ENCODE assay signal across 24 cellular contexts in genomic region chr14:43313719-43314118, GRCh38.
"Had no signal": no experiment of that assay in that cellular context is flagged by ENCODE, and none has a peak within 500 bp of the region (broad histone marks: within the 10 kb centered on the region; RNA-seq: fewer than 3 reads in every experiment).

No MANE protein-coding gene starts in this region.

- H3K4me1 ChIP-seq: neural progenitor cell, parathyroid adenoma, psoas muscle, right lobe of liver, sigmoid colon, stomach, testis, tibial artery, transverse colon, upper lobe of right lung, uterus had no signal

- FAIRE-seq: small intestine had no signal

- H3K27ac ChIP-seq: neural progenitor cell, ovary, parathyroid adenoma, psoas muscle, right lobe of liver, sigmoid colon, stomach, testis, tibial artery, transverse colon, upper lobe of right lung, uterus had no signal

- H3K36me3 ChIP-seq: neural progenitor cell, ovary, right lobe of liver, sigmoid colon, stomach, tibial artery, transverse colon, upper lobe of right lung, uterus had no signal

- H3K4me3 ChIP-seq: neural progenitor cell, ovary, psoas muscle, right lobe of liver, sigmoid colon, stomach, testis, tibial artery, transverse colon, upper lobe of right lung, uterus had no signal

- H3K4me2 ChIP-seq: neural progenitor cell had no signal

- H3K9me3 ChIP-seq: ovary, psoas muscle, right lobe of liver, sigmoid colon, testis, tibial artery, transverse colon, upper lobe of right lung, uterus had no signal

- H2AFZ ChIP-seq: neural progenitor cell, parathyroid adenoma had no signal

- H3K9ac ChIP-seq: neural progenitor cell, parathyroid adenoma had no signal

- DNase-seq: natural killer cell; occipital lobe; ovary; posterior cingulate gyrus; psoas muscle; right cardiac atrium; right lobe of liver; sigmoid colon; small intestine; stimulated activated CD4-positive, alpha-beta T cell treated with anti-CD3 and anti-CD28 coated beads, Interleukin-15, amount 100 ng/mL, for 24 hours; stimulated activated CD4-positive, alpha-beta T cell treated with anti-CD3 and anti-CD28 coated beads, Interleukin-2, amount 100 ng/mL, for 24 hours; stimulated activated CD4-positive, alpha-beta T cell treated with anti-CD3 and anti-CD28 coated beads, Interleukin-2, amount 100 ng/mL, for 48 hours; stimulated activated CD4-positive, alpha-beta T cell treated with anti-CD3 and anti-CD28 coated beads, Interleukin-4, amount 100 ng/mL, for 24 hours; stimulated activated naive B cell treated with anti-CD40 and anti-IgM and Interleukin-4, amounts not matched to agents 10 μg/mL and 1 μg/mL and 100 μg/mL, for 72 hours; stimulated activated naive CD4-positive, alpha-beta T cell treated with Interleukin-2 at 50 U/mL for 16 hours; stomach; testis; tibial artery; transverse colon; upper lobe of right lung; uterus had no signal

- H3K27me3 ChIP-seq: neural progenitor cell, ovary, right lobe of liver, sigmoid colon, stomach, testis, tibial artery, transverse colon, upper lobe of right lung, uterus had no signal

- ATAC-seq: natural killer cell; psoas muscle; right cardiac atrium; right lobe of liver; stimulated activated effector memory CD8-positive, alpha-beta T cell treated with anti-CD3 and anti-CD28 coated beads, Interleukin-12 subunit alpha, Interleukin-12 subunit beta, amount 100 ng/mL, for 72 hours; stimulated activated naive B cell treated with anti-CD40 and anti-IgM and Interleukin-4, amounts not matched to agents 10 μg/mL and 1 μg/mL and 100 μg/mL, for 72 hours; upper lobe of right lung had no signal

- H3K79me2 ChIP-seq: parathyroid adenoma had no signal
